Comparison of ENCODE assay signal across 7 cellular contexts in genomic region chr13:29137016-29137415, GRCh38.
"Had no signal": no experiment of that assay in that cellular context is flagged by ENCODE, and none has a peak within 500 bp of the region (broad histone marks: within the 10 kb centered on the region; RNA-seq: fewer than 3 reads in every experiment).

No MANE protein-coding gene starts in this region.

- H2AFZ ChIP-seq: GM23338 had no signal

- DNase-seq: H9, HCEC 1CT, KBM-7 had no signal

- FAIRE-seq: H1, H54, HTR-8/SVneo had no signal

- ATAC-seq: GM23338 had no signal

- H3K4me3 ChIP-seq: GM23338 had no signal

- H3K4me2 ChIP-seq: GM23338 had no signal
